ENCODE assay signal across 9 cellular contexts in the genomic region with DNA sequence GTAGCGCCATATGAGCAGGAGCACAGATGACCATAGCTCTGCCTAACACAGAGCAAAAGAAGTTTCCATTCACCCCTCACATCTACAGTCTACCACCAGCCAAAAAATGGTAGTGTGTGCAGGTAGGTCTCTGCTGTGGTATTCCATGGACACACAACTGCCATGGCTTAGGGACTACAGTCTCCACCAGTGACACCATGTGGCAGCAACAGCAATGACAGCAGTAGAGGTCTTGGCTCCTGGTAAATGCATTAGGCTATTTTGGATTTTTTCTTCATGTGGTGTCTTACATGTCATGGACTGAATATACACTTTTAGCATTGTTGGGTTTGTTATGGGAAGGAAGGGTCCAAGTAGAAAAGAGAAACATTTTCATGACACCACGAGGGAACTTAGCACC.
A peak's percentile ranks its signal among the peaks of the same experiment; 100 is the strongest.
DNase-seq lines count a peak whose midpoint lies in the region; ATAC-seq, FAIRE-seq and TF ChIP-seq lines count a peak whose summit lies in the region.
"Had no signal": no experiment of that assay in that cellular context is flagged by ENCODE, and none has a peak within 500 bp of the region (broad histone marks: within the 10 kb centered on the region; RNA-seq: fewer than 3 reads in every experiment).

No MANE protein-coding gene starts in this region.

- no peaks in the 10 kb centered on the region for H3K27me3 ChIP-seq in cardiac muscle cell
- no peaks in the 10 kb centered on the region for H3K27me3 ChIP-seq in left ventricle myocardium inferior (ENCODE audit: low read depth)

- H3K36me3 ChIP-seq in cardiac muscle cell (no peaks in the 10 kb centered on the region), left ventricle myocardium inferior (no peaks in the 10 kb centered on the region)

- ATAC-seq in GM19324 (IDR thresholded peaks at IDR 0.05; ENCODE audit: low FRiP score, unreplicated experiment): no peak
- ATAC-seq: naive thymus-derived CD8-positive, alpha-beta T cell had no signal

- TF ChIP-seq CTCF in cardiac muscle cell (IDR thresholded peaks at IDR 0.05; ENCODE audit: low read depth, low read length) (peak; percentile 35), left ventricle myocardium inferior (IDR thresholded peaks at IDR 0.05; ENCODE audit: borderline replicate concordance) (no peak), choroid plexus epithelial cell (conservative IDR thresholded peaks at IDR 0.05; ENCODE audit: low read depth, low read length) (peak; percentile 48)

- intact Hi-C loops in left ventricle myocardium inferior (cut with micrococcal nuclease): no loop called here

- H3K9me3 ChIP-seq in cardiac muscle cell (ENCODE audit: low read depth) (no peaks in the 10 kb centered on the region), left ventricle myocardium inferior (replicated peaks) (no peaks in the 10 kb centered on the region)

- peak; percentile 93 for FAIRE-seq in urothelium cell line (lab: Jason Lieb, UNC)

- H3K4me1 ChIP-seq in cardiac muscle cell (ENCODE audit: low read depth) (no peaks in the 10 kb centered on the region), left ventricle myocardium inferior (no peaks in the 10 kb centered on the region)

- DNase-seq in cardiac muscle cell (ENCODE audit: low read depth in 1 of 2, low spot score in 1 of 2) (peak; percentile 11 to 20), left ventricle myocardium inferior (no peak), HK-2 (ENCODE audit: unreplicated experiment) (peak; percentile 17), choroid plexus epithelial cell (ENCODE audit: low read depth) (peak; percentile 18), urothelium cell line (ENCODE audit: low spot score) (peak; percentile 22), GM19238 (ENCODE audit: insufficient read length, low spot score) (no peak)
- no peak for DNase-seq in stimulated activated CD8-positive, alpha-beta memory T cell treated with anti-CD3 and anti-CD28 coated beads, Interleukin-4, amount 100 ng/mL, for 48 hours
- DNase-seq: naive thymus-derived CD8-positive, alpha-beta T cell had no signal

- H3K27ac ChIP-seq in cardiac muscle cell (no peak overlapping the region), left ventricle myocardium inferior (replicated peaks) (no peak overlapping the region)

- H3K4me3 ChIP-seq in cardiac muscle cell: no peak overlapping the region
- H3K4me3 ChIP-seq in left ventricle myocardium inferior: no peak overlapping the region
- no peak overlapping the region for H3K4me3 ChIP-seq in choroid plexus epithelial cell (ENCODE audit: low read depth, low read length)

Comparison
In these comparisons a context has a peak if more than half of its experiments do, and no peak if none do; other contexts are left out.
1. DNase-seq: peak in cardiac muscle cell (2 of 2), HK-2 (single experiment), choroid plexus epithelial cell (single experiment) and urothelium cell line (single experiment); none in left ventricle myocardium inferior (single experiment), GM19238 (single experiment) and stimulated activated CD8-positive, alpha-beta memory T cell treated with anti-CD3 and anti-CD28 coated beads, Interleukin-4, amount 100 ng/mL, for 48 hours (single experiment).